21 cellular contexts compared by ENCODE assay signal in genomic region chr2:171837736-171838135, GRCh38. TPM values are rescaled to one million over a fixed set of nuclear protein-coding genes. Genes with fewer than 3 reads are reported as not detected.
DNase-seq lines count a peak whose midpoint lies in the region; ATAC-seq and TF ChIP-seq lines count a peak whose summit lies in the region.
"Had no signal": no experiment of that assay in that cellular context is flagged by ENCODE, and none has a peak within 500 bp of the region (broad histone marks: within the 10 kb centered on the region; RNA-seq: fewer than 3 reads in every experiment).

No MANE protein-coding gene starts in this region.

- in situ Hi-C loops in mammary epithelial cell (cut with MboI; ENCODE audit: low sequenced_read_pairs in 2 of 2) = no loop called here

- no peaks in the 10 kb centered on the region for H3K4me1 ChIP-seq in mammary epithelial cell (ENCODE audit: insufficient read depth, low read length)
- H3K4me1 ChIP-seq: Caco-2, Peyer's patch had no signal

- intact Hi-C loops in MCF 10A (cut with micrococcal nuclease) (no loop called here), mammary epithelial cell (cut with micrococcal nuclease) (no loop called here)

- no peaks in the 10 kb centered on the region for H3K27me3 Mint-ChIP-seq in MCF 10A (ENCODE audit: insufficient read depth, unreplicated experiment)
- H3K27me3 Mint-ChIP-seq: activated naive CD8-positive, alpha-beta T cell treated with anti-CD3 and anti-CD28 coated beads, Interleukin-2, amount 50 U/mL, for 24 hours; T-helper 17 cell had no signal

- DNase-seq in MCF 10A (ENCODE audit: unreplicated experiment) (peak; percentile 36), mammary epithelial cell (no peak), fibroblast of gingiva (ENCODE audit: low read depth) (peak; percentile 47), left lobe of liver (ENCODE audit: low spot score) (no peak), stromal cell of bone marrow (ENCODE audit: low read depth) (peak; percentile 51)
- DNase-seq: 8988T; activated effector memory CD4-positive, alpha-beta T cell treated with Interleukin-2 at 50 U/mL for 16 hours; activated naive CD8-positive, alpha-beta T cell treated with anti-CD3 and anti-CD28 coated beads, Interleukin-2, amount 50 U/mL, for 24 hours; Caco-2; heart right ventricle; MM.1S; NCI-H2029; Peyer's patch; T-helper 17 cell had no signal

- peaks cover 65% of the 10 kb centered on the region for H3K36me3 Mint-ChIP-seq in MCF 10A (ENCODE audit: insufficient read depth, unreplicated experiment)

- H3K4me1 Mint-ChIP-seq in MCF 10A (ENCODE audit: insufficient read depth, unreplicated experiment) = peaks cover 6% of the 10 kb centered on the region
- H3K4me1 Mint-ChIP-seq: activated naive CD8-positive, alpha-beta T cell treated with anti-CD3 and anti-CD28 coated beads, Interleukin-2, amount 50 U/mL, for 24 hours had no signal

- no peak overlapping the region for H3K27ac ChIP-seq in mammary epithelial cell (ENCODE audit: insufficient read depth, low read depth, low read length)
- H3K27ac ChIP-seq: cardiac muscle cell, neutrophil, Peyer's patch, VCaP had no signal

- CTCF ChIA-PET in MCF 10A (lab: Yijun Ruan, JAX) (no interaction called here), mammary epithelial cell (lab: Charles Lee; ENCODE audit: low non-redundant PET) (no interaction called here)

- TF ChIP-seq CTCF in MCF 10A (IDR thresholded peaks at IDR 0.05; ENCODE audit: unreplicated experiment) (no peak), mammary epithelial cell (conservative IDR thresholded peaks at IDR 0.05 in 1 of 2, IDR thresholded peaks at IDR 0.05 in 1 of 2; ENCODE audit: extremely low read depth in 1 of 2, insufficient read depth in 1 of 2, low read depth in 1 of 2, low read length in 2 of 2) (no peak)

- dilution Hi-C loops in mammary epithelial cell (cut with HindIII; ENCODE audit: low sequenced_read_pairs) = no loop called here

- WGBS in mammary epithelial cell (ENCODE audit: low coverage, missing lambda C conversion rate) = 93% methylated on average over 2 of the region's 2 CpGs

- H3K79me2 ChIP-seq in mammary epithelial cell (ENCODE audit: insufficient read depth, low read length) = no peaks in the 10 kb centered on the region

- H3K4me3 ChIP-seq in mammary epithelial cell (replicated peaks in 1 of 3; ENCODE audit: insufficient read depth in 1 of 3, low read depth in 2 of 3, low read length in 3 of 3) = no peak overlapping the region
- H3K4me3 ChIP-seq: cardiac muscle cell, heart right ventricle, lung, Peyer's patch had no signal

- H3K9me3 ChIP-seq in mammary epithelial cell (replicated peaks; ENCODE audit: insufficient read depth, low read length) = no peaks in the 10 kb centered on the region
- H3K9me3 ChIP-seq: heart right ventricle, neutrophil, Peyer's patch had no signal

- no TSS peak for BruUV-seq in MCF 10A (replicated peaks; lab: Mats Ljungman, UMichigan)
- no TSS peak for BruUV-seq in mammary epithelial cell (replicated peaks; lab: Mats Ljungman, UMichigan)

- H3K9ac ChIP-seq in mammary epithelial cell (ENCODE audit: insufficient read depth, low read length) = no peak overlapping the region

- no peak overlapping the region for H3K4me3 Mint-ChIP-seq in MCF 10A (ENCODE audit: unreplicated experiment)
- H3K4me3 Mint-ChIP-seq: activated naive CD8-positive, alpha-beta T cell treated with anti-CD3 and anti-CD28 coated beads, Interleukin-2, amount 50 U/mL, for 24 hours; T-helper 17 cell had no signal

- no peaks in the 10 kb centered on the region for H4K20me1 ChIP-seq in mammary epithelial cell (ENCODE audit: insufficient read depth, low read length)

- peaks cover 17% of the 10 kb centered on the region for H3K36me3 ChIP-seq in mammary epithelial cell (ENCODE audit: insufficient read depth, low read length)

- no peak overlapping the region for H2AFZ ChIP-seq in mammary epithelial cell (ENCODE audit: low read depth, low read length)

- no peak overlapping the region for H3K27ac Mint-ChIP-seq in MCF 10A (ENCODE audit: low read depth, unreplicated experiment)
- H3K27ac Mint-ChIP-seq: activated naive CD8-positive, alpha-beta T cell treated with anti-CD3 and anti-CD28 coated beads, Interleukin-2, amount 50 U/mL, for 24 hours; T-helper 17 cell had no signal

- POLR2A ChIA-PET in MCF 10A (lab: Yijun Ruan, JAX) = interaction anchor here (0.7 kb wide), 1 partner anchor 8 kb away, joined by 3 read pairs; no protein-coding TSS in a partner anchor

- H3K4me2 ChIP-seq in mammary epithelial cell (ENCODE audit: insufficient read depth, low read depth, low read length) = no peak overlapping the region

- H3K9me3 Mint-ChIP-seq in MCF 10A (ENCODE audit: unreplicated experiment) = peaks cover 6% of the 10 kb centered on the region
- H3K9me3 Mint-ChIP-seq: activated naive CD8-positive, alpha-beta T cell treated with anti-CD3 and anti-CD28 coated beads, Interleukin-2, amount 50 U/mL, for 24 hours had no signal

- H3K27me3 ChIP-seq in mammary epithelial cell (ENCODE audit: insufficient read depth, low read length) = no peaks in the 10 kb centered on the region
- H3K27me3 ChIP-seq: cardiac muscle cell, heart right ventricle, neutrophil, Peyer's patch had no signal

- ATAC-seq in left lobe of liver (peak; percentile 89), HG02970 (IDR thresholded peaks at IDR 0.05; ENCODE audit: low FRiP score, unreplicated experiment) (no peak), GM18858 (IDR thresholded peaks at IDR 0.05; ENCODE audit: unreplicated experiment) (no peak), GM19467 (IDR thresholded peaks at IDR 0.05; ENCODE audit: unreplicated experiment) (no peak)
- ATAC-seq: activated naive CD8-positive, alpha-beta T cell treated with anti-CD3 and anti-CD28 coated beads, Interleukin-2, amount 50 U/mL, for 24 hours; T-helper 17 cell had no signal

RNA-seq across cellular contexts. Expression of gene SLC25A12, which starts 56.3 kb away (rescaled TPM):
- total RNA-seq in MCF 10A (2022) (11.5 and 12.5 TPM in 2 replicates), mammary epithelial cell (10 to 100 TPM; 18.6 to 22.8 TPM), left lobe of liver (0.98 TPM)
- polyA plus RNA-seq in mammary epithelial cell = 18.5 TPM
- polyA minus RNA-seq in mammary epithelial cell = 24.2 TPM

Comparison
In these comparisons a context has a peak if more than half of its experiments do, and no peak if none do; other contexts are left out.
1. DNase-seq: peak in MCF 10A (single experiment), fibroblast of gingiva (single experiment) and stromal cell of bone marrow (single experiment); none in mammary epithelial cell (single experiment) and left lobe of liver (single experiment).